In the genomic region with DNA sequence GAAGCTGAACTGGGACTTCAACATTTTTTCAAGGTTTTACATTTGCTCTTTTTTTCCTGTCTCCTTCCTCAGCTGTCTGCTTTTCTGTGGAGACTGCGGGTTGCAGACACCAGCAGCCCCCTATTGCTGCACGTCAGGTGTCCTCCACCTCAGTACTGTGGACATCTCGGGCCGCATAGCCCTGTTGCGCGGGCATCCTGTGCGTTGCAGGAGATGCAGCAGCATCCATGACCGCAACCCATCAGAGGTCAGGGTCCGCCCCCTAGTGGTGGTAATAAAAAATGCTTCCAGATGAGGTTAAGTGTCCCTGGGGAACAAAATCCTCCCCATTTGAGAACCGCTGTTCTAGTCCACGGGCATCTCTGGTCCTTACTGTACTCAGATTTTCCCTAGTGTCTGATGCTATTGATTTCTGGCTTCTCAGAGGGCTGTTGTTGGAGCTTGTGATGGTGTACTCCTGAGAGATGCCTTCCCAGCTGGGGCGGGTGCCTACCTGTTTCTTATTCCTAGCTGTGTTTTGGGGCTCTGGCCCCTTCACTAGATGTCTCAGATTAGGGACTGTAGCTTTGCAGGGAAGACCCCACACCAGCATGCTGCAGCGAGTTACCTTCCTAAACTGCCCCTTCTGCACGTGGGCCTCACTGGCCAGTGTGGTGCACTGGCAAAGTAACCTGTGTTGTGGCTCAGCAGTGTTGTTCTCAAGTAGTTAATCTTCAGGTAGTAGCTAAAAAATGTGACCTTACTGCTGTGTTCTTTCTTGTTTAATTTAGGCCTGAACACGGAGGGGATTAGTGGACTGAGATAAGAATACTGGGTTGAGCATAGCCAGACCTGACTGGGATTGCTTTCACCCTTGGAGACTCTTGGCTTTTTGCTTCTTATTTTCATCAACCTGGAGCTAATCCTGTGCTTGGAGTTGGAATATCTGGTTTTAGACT, we compare ENCODE assay signal across 8 cellular contexts. TPM values are rescaled to one million over a fixed set of nuclear protein-coding genes. Genes with fewer than 3 reads are reported as not detected.
DNase-seq lines count a peak whose midpoint lies in the region; ATAC-seq and TF ChIP-seq lines count a peak whose summit lies in the region.

No MANE protein-coding gene starts in this region.

- WGBS in gastroesophageal sphincter (ENCODE audit: low coverage in 1 of 2), 2 donors: 0 to 15% methylated on average over 3 to 4 of the region's 15 CpGs
- 0 to 26% methylated on average over 1 to 15 of the region's 15 CpGs for WGBS in transverse colon (ENCODE audit: low coverage in 1 of 2), 2 donors

- H3K9me3 ChIP-seq in Loucy (ENCODE audit: insufficient read depth, low read depth, low read length) (no peaks in the 10 kb centered on the region), gastroesophageal sphincter (no peaks in the 10 kb centered on the region), parathyroid adenoma (ENCODE audit: control insufficient read depth, low read length) (no peaks in the 10 kb centered on the region), transverse colon (no peaks in the 10 kb centered on the region)

- no peak overlapping the region for H3K27ac ChIP-seq in gastroesophageal sphincter
- no peak overlapping the region for H3K27ac ChIP-seq in parathyroid adenoma
- peak overlapping the region in 1 of 4 donors; percentile 22 for H3K27ac ChIP-seq in transverse colon

- peaks cover 80% of the 10 kb centered on the region for H4K20me1 ChIP-seq in Loucy (ENCODE audit: insufficient read depth, low read length, poor library complexity, severe bottlenecking)

- TF ChIP-seq POLR2A in gastroesophageal sphincter (IDR thresholded peaks at IDR 0.05) (no peak), transverse colon (IDR thresholded peaks at IDR 0.05) (no peak)

- H3K27me3 ChIP-seq in Loucy (ENCODE audit: insufficient read depth, low read length, poor library complexity, severe bottlenecking): no peaks in the 10 kb centered on the region
- no peaks in the 10 kb centered on the region for H3K27me3 ChIP-seq in gastroesophageal sphincter
- H3K27me3 ChIP-seq in parathyroid adenoma (ENCODE audit: control insufficient read depth, insufficient read depth, low read length): no peaks in the 10 kb centered on the region
- H3K27me3 ChIP-seq in transverse colon: no peaks in the 10 kb centered on the region

- H3K4me2 ChIP-seq in Loucy (ENCODE audit: low read depth, low read length, poor library complexity, severe bottlenecking): no peak overlapping the region
- no peak overlapping the region for H3K4me2 ChIP-seq in parathyroid adenoma (ENCODE audit: low read length)

- peaks cover 96% of the 10 kb centered on the region for H3K79me2 ChIP-seq in Loucy (ENCODE audit: insufficient read depth, low read length)
- H3K79me2 ChIP-seq in parathyroid adenoma: peaks cover 9% of the 10 kb centered on the region

- H3K9ac ChIP-seq in Loucy (ENCODE audit: low read depth, low read length, poor library complexity, severe bottlenecking) (no peak overlapping the region), parathyroid adenoma (no peak overlapping the region)

- TF ChIP-seq EP300 in gastroesophageal sphincter (IDR thresholded peaks at IDR 0.05) (no peak), transverse colon (IDR thresholded peaks at IDR 0.05; ENCODE audit: low read depth) (no peak)

- DNase-seq in DMS153 (lab: John Stamatoyannopoulos, UW) (peak; percentile 35), SK-MEL-5 (ENCODE audit: low read depth, low spot score) (peak; percentile 83), transverse colon (peak; percentile 76)
- DNase-seq in activated naive CD4-positive, alpha-beta T cell (lab: John Stamatoyannopoulos, UW): peak; percentile 16 to 57 (median 30)

- no peak overlapping the region for H3K4me3 ChIP-seq in Loucy (ENCODE audit: low read length, poor library complexity, severe bottlenecking)
- H3K4me3 ChIP-seq in gastroesophageal sphincter: no peak overlapping the region
- H3K4me3 ChIP-seq in parathyroid adenoma (ENCODE audit: low read depth, low read length): no peak overlapping the region
- H3K4me3 ChIP-seq in transverse colon: no peak overlapping the region

- no peaks in the 10 kb centered on the region for H3K9me2 ChIP-seq in Loucy (replicated peaks; ENCODE audit: low read depth, low read length)

- TF ChIP-seq CTCF in Loucy (conservative IDR thresholded peaks at IDR 0.05; ENCODE audit: low read length) (peak; percentile 86), gastroesophageal sphincter (IDR thresholded peaks at IDR 0.05) (peak; percentile 83 to 92 (median 86)), parathyroid adenoma (IDR thresholded peaks at IDR 0.05) (peak; percentile 83), transverse colon (IDR thresholded peaks at IDR 0.05) (peak; percentile 89 to 94 (median 92))

- peaks cover 4% of the 10 kb centered on the region; the same call in 1 of the 2 replicates for H3F3A ChIP-seq in Loucy (ENCODE audit: low read depth)

- H2AFZ ChIP-seq in Loucy (ENCODE audit: low read length) (no peak overlapping the region), parathyroid adenoma (no peak overlapping the region)

- H3K4me1 ChIP-seq in Loucy (ENCODE audit: insufficient read depth, low read length, poor library complexity, severe bottlenecking): no peaks in the 10 kb centered on the region
- H3K4me1 ChIP-seq in gastroesophageal sphincter: peaks cover 0 to 4% (median 0%) of the 10 kb centered on the region in 3 donors
- H3K4me1 ChIP-seq in parathyroid adenoma: no peaks in the 10 kb centered on the region
- H3K4me1 ChIP-seq in transverse colon: peaks cover 0 to 19% (median 4%) of the 10 kb centered on the region in 4 donors

- peak; percentile 87 for ATAC-seq in GM21825 (IDR thresholded peaks at IDR 0.05; ENCODE audit: unreplicated experiment)
- ATAC-seq in gastroesophageal sphincter: peak; percentile 85

- peaks cover 62% of the 10 kb centered on the region for H3K36me3 ChIP-seq in Loucy (ENCODE audit: insufficient read depth, low read length)
- H3K36me3 ChIP-seq in gastroesophageal sphincter: peaks cover 0 to 38% of the 10 kb centered on the region in 2 donors
- H3K36me3 ChIP-seq in parathyroid adenoma (ENCODE audit: control insufficient read depth, insufficient read depth, low read length): no peaks in the 10 kb centered on the region
- peaks cover 0 to 13% (median 4%) of the 10 kb centered on the region in 4 donors for H3K36me3 ChIP-seq in transverse colon

- intact Hi-C loops in transverse colon (cut with DNase I; ENCODE audit: low total_unique reads): loop anchor here (5.0 to 10.0 kb wide), 2 partner anchors 45 to 152 kb away; a partner anchor contains a TSS

- in situ Hi-C loops in SK-MEL-5 (cut with HindIII; ENCODE audit: low pct_unique_long_range_greater_than_20kb, low sequenced_read_pairs) (no loop called here), transverse colon (cut with MboI; ENCODE audit: low pct_ligation_motif_present in 1 of 4, low pct_unique_long_range_greater_than_20kb in 1 of 4, low sequenced_read_pairs in 3 of 4) (loop anchor here in 2 of 4 donors (10.0 to 25.0 kb wide), 2 partner anchors 155 to 288 kb away; no protein-coding TSS in a partner anchor)

RNA-seq across cellular contexts. Expression of a gene that starts 28.2 kb away (rescaled TPM):
- 24.8 and 25.9 TPM in 2 replicates for total RNA-seq in SK-MEL-5 (2014; rRNA removed; shearing (Covaris generic))
- polyA plus RNA-seq in SK-MEL-5 (2015; cell fraction: cytosol; rRNA removed): 28.1 and 38.1 TPM in 2 replicates
- polyA plus RNA-seq in SK-MEL-5 (2015; cell fraction: nucleus; rRNA removed): 67.1 and 87.8 TPM in 2 replicates
- total RNA-seq in gastroesophageal sphincter: 10 to 100 TPM; 37.8 to 47.3 (median 39.4) TPM
- 100 to 1,000 TPM in 3 of 4 donors, 10 to 100 TPM in 1; 78.4 to 591 (median 158) TPM for total RNA-seq in transverse colon

RNA-seq across cellular contexts. Expression of a gene that starts 43.5 kb away (rescaled TPM):
- total RNA-seq in SK-MEL-5 (2014; rRNA removed; shearing (Covaris generic)): 42.3 and 45.9 TPM in 2 replicates
- polyA plus RNA-seq in SK-MEL-5 (2015; cell fraction: cytosol; rRNA removed): 33.4 and 39.3 TPM in 2 replicates
- 83.9 and 88.7 TPM in 2 replicates for polyA plus RNA-seq in SK-MEL-5 (2015; cell fraction: nucleus; rRNA removed)
- total RNA-seq in gastroesophageal sphincter (10 to 100 TPM; 24.0 to 29.2 (median 26.9) TPM), transverse colon (100 to 1,000 TPM; 173 to 469 (median 243) TPM)

Comparison
In these comparisons a context has a peak if more than half of its experiments do, and no peak if none do; other contexts are left out.
1. DNase-seq: peak in every context shown above with its lines; median percentile 83 in SK-MEL-5; 76 in transverse colon; 35 in DMS153; 30 in activated naive CD4-positive, alpha-beta T cell.